In genomic region chr5:160175438-160176218, GRCh38 we compare ENCODE assay signal across 10 cellular contexts. TPM values are rescaled to one million over a fixed set of nuclear protein-coding genes. Genes with fewer than 3 reads are reported as not detected.
A peak's percentile ranks its signal among the peaks of the same experiment; 100 is the strongest.
DNase-seq lines count a peak whose midpoint lies in the region; ATAC-seq lines count a peak whose summit lies in the region.
"Had no signal": no experiment of that assay in that cellular context is flagged by ENCODE, and none has a peak within 500 bp of the region (broad histone marks: within the 10 kb centered on the region; RNA-seq: fewer than 3 reads in every experiment).

No MANE protein-coding gene starts in this region.

- in situ Hi-C loops in HAP-1 (cut with MboI; ENCODE audit: low sequenced_read_pairs), result no loop called here

- H3K4me1 ChIP-seq in HAP-1, result peaks cover 2% of the 10 kb centered on the region; the same call in 1 of the 2 replicates

- no peak for ATAC-seq in HG03175 (IDR thresholded peaks at IDR 0.05; ENCODE audit: unreplicated experiment)

- no peaks in the 10 kb centered on the region for H3K27me3 ChIP-seq in HAP-1 (ENCODE audit: low read depth)

- H3K27ac ChIP-seq in temporal lobe (ENCODE audit: low read depth, low read length), result peak overlapping the region; percentile 76
- H3K27ac ChIP-seq: epithelial cell of prostate had no signal

- no peak overlapping the region for H3K4me3 ChIP-seq in HAP-1

- peak; percentile 82 for DNase-seq in M059J (ENCODE audit: low read depth)
- DNase-seq in amygdala (lab: John Stamatoyannopoulos, UW), result peak in 55 of 56 donors; percentile 24 to 96 (median 71)
- peak; percentile 4 to 88 (median 72) for DNase-seq in hypothalamus (lab: John Stamatoyannopoulos, UW)
- DNase-seq in activated CD4-positive, alpha-beta T cell treated with anti-CD3 and anti-CD28 coated beads, Interleukin-2, amount 50 U/mL, for 48 hours, result no peak
- DNase-seq in activated gamma-delta T cell treated with Interleukin-2 at 50 U/mL for 16 hours, result no peak
- DNase-seq in HAP-1 (ENCODE audit: low spot score in 2 of 2), result no peak
- DNase-seq: NCI-H2081 treated with DMSO at 0.1 percent for 48 hours had no signal

- H3K36me3 ChIP-seq in HAP-1 (replicated peaks), result no peaks in the 10 kb centered on the region

- H3K9me3 ChIP-seq in HAP-1, result no peaks in the 10 kb centered on the region

RNA-seq across cellular contexts. Expression of gene FABP6, which starts 53.7 kb away (rescaled TPM):
- total RNA-seq in M059J (2014; rRNA removed; shearing (Covaris generic)), result 1.0 and 3.0 TPM in 2 replicates
- 2.2 TPM for total RNA-seq in temporal lobe

RNA-seq across cellular contexts. Expression of gene PWWP2A, which starts 56.4 kb away (rescaled TPM):
- total RNA-seq in M059J (2014; rRNA removed; shearing (Covaris generic)), result 15.7 and 19.7 TPM in 2 replicates
- 29.3 TPM for total RNA-seq in temporal lobe

Comparison
In these comparisons a context has a peak if more than half of its experiments do, and no peak if none do; other contexts are left out.
1. DNase-seq: peak in M059J (single experiment), amygdala (55 of 56) and hypothalamus (51 of 51); none in activated CD4-positive, alpha-beta T cell treated with anti-CD3 and anti-CD28 coated beads, Interleukin-2, amount 50 U/mL, for 48 hours (0 of 2), activated gamma-delta T cell treated with Interleukin-2 at 50 U/mL for 16 hours (single experiment) and HAP-1 (0 of 2).